24 cellular contexts compared by ENCODE assay signal in the genomic region with DNA sequence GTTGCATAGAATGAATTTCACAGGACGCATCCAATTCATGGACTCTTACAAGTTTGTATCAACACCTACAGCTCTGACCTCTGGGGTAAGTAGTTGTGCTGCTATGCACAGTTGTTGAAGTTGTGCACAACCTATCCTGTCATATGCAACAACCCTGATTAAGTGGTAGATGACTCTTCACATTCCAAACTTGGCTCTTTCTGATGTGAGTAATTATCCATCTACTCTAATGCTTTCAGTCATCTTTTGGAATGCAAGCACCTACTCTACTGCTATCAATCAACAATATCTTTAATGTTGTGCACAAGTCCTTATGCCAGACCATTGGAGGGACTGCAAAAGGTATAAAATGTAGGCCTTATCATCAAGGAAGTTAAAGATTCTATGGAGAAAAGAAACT.
DNase-seq lines count a peak whose midpoint lies in the region; ATAC-seq, FAIRE-seq and TF ChIP-seq lines count a peak whose summit lies in the region.
"Had no signal": no experiment of that assay in that cellular context is flagged by ENCODE, and none has a peak within 500 bp of the region (broad histone marks: within the 10 kb centered on the region; RNA-seq: fewer than 3 reads in every experiment).

No MANE protein-coding gene starts in this region.

- H4K20me1 ChIP-seq in mammary epithelial cell (ENCODE audit: insufficient read depth, low read length) (no peaks in the 10 kb centered on the region), astrocyte (ENCODE audit: insufficient read depth, low read length) (no peaks in the 10 kb centered on the region)
- H4K20me1 ChIP-seq: BLaER1 had no signal

- ATAC-seq in foreskin keratinocyte (peak; percentile 58), psoas muscle (no peak), GM19023 (IDR thresholded peaks at IDR 0.05; ENCODE audit: unreplicated experiment) (no peak)
- ATAC-seq: CD8-positive, alpha-beta T cell; GM12878 had no signal

- H3K9ac ChIP-seq in mammary epithelial cell (ENCODE audit: insufficient read depth, low read length), result no peak overlapping the region
- H3K9ac ChIP-seq in astrocyte (ENCODE audit: low read length), result no peak overlapping the region
- H3K9ac ChIP-seq: BLaER1 had no signal

- CTCF ChIA-PET in mammary epithelial cell (lab: Charles Lee; ENCODE audit: low non-redundant PET), result no interaction called here

- no peaks in the 10 kb centered on the region for H3K4me1 ChIP-seq in mammary epithelial cell (ENCODE audit: insufficient read depth, low read length)
- H3K4me1 ChIP-seq in breast epithelium, result no peaks in the 10 kb centered on the region
- no peaks in the 10 kb centered on the region for H3K4me1 ChIP-seq in astrocyte (ENCODE audit: insufficient read depth, low read length)
- no peaks in the 10 kb centered on the region for H3K4me1 ChIP-seq in foreskin keratinocyte
- H3K4me1 ChIP-seq in psoas muscle, result no peaks in the 10 kb centered on the region
- H3K4me1 ChIP-seq: BLaER1, Caco-2, HAP-1 had no signal

- no peak overlapping the region for H3K4me3 ChIP-seq in mammary epithelial cell (replicated peaks in 1 of 3; ENCODE audit: insufficient read depth in 1 of 3, low read depth in 2 of 3, low read length in 3 of 3)
- no peak overlapping the region for H3K4me3 ChIP-seq in breast epithelium
- H3K4me3 ChIP-seq in astrocyte (ENCODE audit: insufficient read depth, low read depth, low read length), result no peak overlapping the region
- H3K4me3 ChIP-seq in psoas muscle, result no peak overlapping the region
- H3K4me3 ChIP-seq: BLaER1, GM12878, HAP-1 had no signal

- H3K36me3 ChIP-seq in mammary epithelial cell (ENCODE audit: insufficient read depth, low read length), result no peaks in the 10 kb centered on the region
- no peaks in the 10 kb centered on the region for H3K36me3 ChIP-seq in breast epithelium
- no peaks in the 10 kb centered on the region for H3K36me3 ChIP-seq in astrocyte (ENCODE audit: insufficient read depth, low read length)
- no peaks in the 10 kb centered on the region for H3K36me3 ChIP-seq in psoas muscle (ENCODE audit: insufficient read depth in 1 of 2, low read depth in 1 of 2)
- H3K36me3 ChIP-seq: BLaER1, HAP-1 had no signal

- no peak overlapping the region for H3K27ac Mint-ChIP-seq in astrocyte (ENCODE audit: unreplicated experiment)
- H3K27ac Mint-ChIP-seq: B cell; CD8-positive, alpha-beta T cell had no signal

- H3K4me2 ChIP-seq in mammary epithelial cell (ENCODE audit: insufficient read depth, low read depth, low read length) (no peak overlapping the region), astrocyte (ENCODE audit: low read length) (no peak overlapping the region)
- H3K4me2 ChIP-seq: BLaER1 had no signal

- in situ Hi-C loops in mammary epithelial cell (cut with MboI; ENCODE audit: low sequenced_read_pairs in 2 of 2), result no loop called here

- 100% methylated on average over 1 of the region's 1 CpG for WGBS in mammary epithelial cell (ENCODE audit: low coverage, missing lambda C conversion rate)
- WGBS in psoas muscle, 3 donors, result 91 to 100% (median 94%) methylated on average over 1 of the region's 1 CpG

- TF ChIP-seq CTCF in mammary epithelial cell (conservative IDR thresholded peaks at IDR 0.05 in 1 of 2, IDR thresholded peaks at IDR 0.05 in 1 of 2; ENCODE audit: extremely low read depth in 1 of 2, insufficient read depth in 1 of 2, low read depth in 1 of 2, low read length in 2 of 2) (no peak), breast epithelium (IDR thresholded peaks at IDR 0.05) (no peak), astrocyte (IDR thresholded peaks at IDR 0.05; ENCODE audit: insufficient read depth, low read depth, low read length) (no peak), foreskin keratinocyte (conservative IDR thresholded peaks at IDR 0.05) (no peak), psoas muscle (IDR thresholded peaks at IDR 0.05) (no peak)

- H3K27ac ChIP-seq in mammary epithelial cell (ENCODE audit: insufficient read depth, low read depth, low read length), result no peak overlapping the region
- H3K27ac ChIP-seq in breast epithelium, result no peak overlapping the region
- no peak overlapping the region for H3K27ac ChIP-seq in astrocyte (ENCODE audit: low read depth, low read length)
- no peak overlapping the region for H3K27ac ChIP-seq in foreskin keratinocyte
- no peak overlapping the region for H3K27ac ChIP-seq in psoas muscle
- H3K27ac ChIP-seq: 22Rv1, BLaER1, C4-2B had no signal

- FAIRE-seq in astrocyte (lab: Jason Lieb, UNC), result no peak
- FAIRE-seq: A204.1, GM12878, H54 had no signal

- no peaks in the 10 kb centered on the region for H3K4me1 Mint-ChIP-seq in astrocyte (ENCODE audit: low read depth, unreplicated experiment)
- H3K4me1 Mint-ChIP-seq: B cell; CD4-positive, CD25-positive, alpha-beta regulatory T cell had no signal

- peaks cover 14% of the 10 kb centered on the region for H3K9me3 Mint-ChIP-seq in astrocyte (ENCODE audit: unreplicated experiment)

- no peak overlapping the region for H3K4me3 Mint-ChIP-seq in astrocyte (ENCODE audit: unreplicated experiment)
- H3K4me3 Mint-ChIP-seq: B cell; CD4-positive, CD25-positive, alpha-beta regulatory T cell; CD8-positive, alpha-beta T cell had no signal

- H3K79me2 ChIP-seq in mammary epithelial cell (ENCODE audit: insufficient read depth, low read length) (no peaks in the 10 kb centered on the region), astrocyte (ENCODE audit: insufficient read depth, low read length) (no peaks in the 10 kb centered on the region)

- DNase-seq in mammary epithelial cell, result peak; percentile 22
- DNase-seq in breast epithelium (ENCODE audit: low spot score in 2 of 2), result no peak
- peak; percentile 49 for DNase-seq in astrocyte (ENCODE audit: low read depth)
- DNase-seq in foreskin keratinocyte, result peak in 1 of 2 donors; percentile 69
- no peak for DNase-seq in psoas muscle
- DNase-seq in effector CD8-positive, alpha-beta T cell (lab: John Stamatoyannopoulos, UW), result no peak
- no peak for DNase-seq in activated gamma-delta T cell (lab: John Stamatoyannopoulos, UW)
- DNase-seq: Caco-2; CD4-positive, CD25-positive, alpha-beta regulatory T cell; CD8-positive, alpha-beta T cell; DMS153; DND-41; EL; GDM1; GOT3 had no signal

- H3K9me3 ChIP-seq in mammary epithelial cell (replicated peaks; ENCODE audit: insufficient read depth, low read length) (peaks cover 2% of the 10 kb centered on the region), breast epithelium (peaks cover 0 to 3% of the 10 kb centered on the region in 2 donors), astrocyte (ENCODE audit: insufficient read depth, low read depth, low read length) (no peaks in the 10 kb centered on the region), psoas muscle (no peaks in the 10 kb centered on the region)
- H3K9me3 ChIP-seq: Caco-2, HAP-1 had no signal

- H3K27me3 ChIP-seq in mammary epithelial cell (ENCODE audit: insufficient read depth, low read length) (no peaks in the 10 kb centered on the region), breast epithelium (no peaks in the 10 kb centered on the region), astrocyte (ENCODE audit: insufficient read depth, low read length) (no peaks in the 10 kb centered on the region), foreskin keratinocyte (no peaks in the 10 kb centered on the region), psoas muscle (ENCODE audit: insufficient read depth in 3 of 3, low read length in 2 of 3) (no peaks in the 10 kb centered on the region)
- H3K27me3 ChIP-seq: BLaER1 had no signal

- BruUV-seq in mammary epithelial cell (replicated peaks; lab: Mats Ljungman, UMichigan), result no TSS peak

- H2AFZ ChIP-seq in mammary epithelial cell (ENCODE audit: low read depth, low read length), result no peak overlapping the region
- H2AFZ ChIP-seq in astrocyte (ENCODE audit: low read depth, low read length), result no peak overlapping the region

- no peaks in the 10 kb centered on the region for H3K36me3 Mint-ChIP-seq in astrocyte (ENCODE audit: low read depth, unreplicated experiment)
- H3K36me3 Mint-ChIP-seq: CD4-positive, CD25-positive, alpha-beta regulatory T cell; CD8-positive, alpha-beta T cell had no signal

- intact Hi-C loops in mammary epithelial cell (cut with micrococcal nuclease), result no loop called here
- intact Hi-C loops in breast epithelium (cut with DNase I; ENCODE audit: low total_unique reads), result no loop called here
- intact Hi-C loops in psoas muscle (cut with DNase I), result no loop called here

- no peak for TF ChIP-seq POLR2A in breast epithelium (IDR thresholded peaks at IDR 0.05)

- no peaks in the 10 kb centered on the region for H3K27me3 Mint-ChIP-seq in astrocyte (ENCODE audit: low read depth, unreplicated experiment)
- H3K27me3 Mint-ChIP-seq: B cell; CD4-positive, CD25-positive, alpha-beta regulatory T cell had no signal

- dilution Hi-C loops in mammary epithelial cell (cut with HindIII; ENCODE audit: low sequenced_read_pairs), result no loop called here

Comparison
In these comparisons a context has a peak if more than half of its experiments do, and no peak if none do; other contexts are left out.
1. DNase-seq: peak in mammary epithelial cell (single experiment) and astrocyte (single experiment); none in breast epithelium (0 of 2), psoas muscle (0 of 2), effector CD8-positive, alpha-beta T cell (single experiment) and activated gamma-delta T cell (single experiment).